ENCODE assay signal across 15 cellular contexts in genomic region chr15:41825572-41826535, GRCh38. TPM values are rescaled to one million over a fixed set of nuclear protein-coding genes. Genes with fewer than 3 reads are reported as not detected.
DNase-seq lines count a peak whose midpoint lies in the region; ATAC-seq and TF ChIP-seq lines count a peak whose summit lies in the region.
"Had no signal": no experiment of that assay in that cellular context is flagged by ENCODE, and none has a peak within 500 bp of the region (broad histone marks: within the 10 kb centered on the region; RNA-seq: fewer than 3 reads in every experiment).

No MANE protein-coding gene starts in this region.

- CTCF ChIA-PET in activated B cell treated with CpG ODN at 0.5 μM for 24 hours (lab: Charles Lee) = interaction anchor here (1.4 kb wide), 1 partner anchor 14 kb away, joined by 5 read pairs; no protein-coding TSS in a partner anchor

- peak overlapping the region; percentile 82 for H3K4me3 Mint-ChIP-seq in activated naive CD4-positive, alpha-beta T cell treated with anti-CD3 and anti-CD28 coated beads, Interleukin-2, amount 50 U/mL, for 24 hours
- H3K4me3 Mint-ChIP-seq in activated B cell treated with CpG ODN at 0.5 μM for 24 hours = peak overlapping the region; percentile 73
- peak overlapping the region; percentile 64 for H3K4me3 Mint-ChIP-seq in stimulated activated memory B cell treated with anti-CD40 and anti-IgM and Interleukin-4, amounts not matched to agents 10 μg/mL and 1 μg/mL and 100 μg/mL, for 72 hours

- H3K27ac ChIP-seq in foreskin keratinocyte = no peak overlapping the region
- H3K27ac ChIP-seq: esophagus muscularis mucosa, upper lobe of left lung had no signal

- POLR2A ChIA-PET in activated B cell treated with CpG ODN at 0.5 μM for 24 hours (lab: Charles Lee) = no interaction called here

- H3K27me3 ChIP-seq in foreskin keratinocyte = no peaks in the 10 kb centered on the region
- H3K27me3 ChIP-seq: esophagus muscularis mucosa, upper lobe of left lung had no signal

- no peaks in the 10 kb centered on the region for H3K9me3 Mint-ChIP-seq in activated naive CD4-positive, alpha-beta T cell treated with anti-CD3 and anti-CD28 coated beads, Interleukin-2, amount 50 U/mL, for 24 hours
- H3K9me3 Mint-ChIP-seq in activated B cell treated with CpG ODN at 0.5 μM for 24 hours = no peaks in the 10 kb centered on the region
- H3K9me3 Mint-ChIP-seq in stimulated activated memory B cell treated with anti-CD40 and anti-IgM and Interleukin-4, amounts not matched to agents 10 μg/mL and 1 μg/mL and 100 μg/mL, for 72 hours = no peaks in the 10 kb centered on the region

- no peak overlapping the region for H3K27ac Mint-ChIP-seq in activated naive CD4-positive, alpha-beta T cell treated with anti-CD3 and anti-CD28 coated beads, Interleukin-2, amount 50 U/mL, for 24 hours
- H3K27ac Mint-ChIP-seq in activated B cell treated with CpG ODN at 0.5 μM for 24 hours = no peak overlapping the region
- no peak overlapping the region for H3K27ac Mint-ChIP-seq in stimulated activated memory B cell treated with anti-CD40 and anti-IgM and Interleukin-4, amounts not matched to agents 10 μg/mL and 1 μg/mL and 100 μg/mL, for 72 hours

- no peaks in the 10 kb centered on the region for H3K36me3 Mint-ChIP-seq in activated naive CD4-positive, alpha-beta T cell treated with anti-CD3 and anti-CD28 coated beads, Interleukin-2, amount 50 U/mL, for 24 hours
- H3K36me3 Mint-ChIP-seq in activated B cell treated with CpG ODN at 0.5 μM for 24 hours (ENCODE audit: low read depth) = peaks cover 30% of the 10 kb centered on the region
- peaks cover 27% of the 10 kb centered on the region for H3K36me3 Mint-ChIP-seq in stimulated activated memory B cell treated with anti-CD40 and anti-IgM and Interleukin-4, amounts not matched to agents 10 μg/mL and 1 μg/mL and 100 μg/mL, for 72 hours

- TF ChIP-seq CTCF in activated B cell treated with CpG ODN at 0.5 μM for 24 hours (IDR thresholded peaks at IDR 0.05) (no peak), foreskin keratinocyte (conservative IDR thresholded peaks at IDR 0.05) (no peak)

- ATAC-seq in activated B cell treated with CpG ODN at 0.5 μM for 24 hours (ENCODE audit: low read depth) (no peak), foreskin keratinocyte (peak; percentile 52), HG02642 (IDR thresholded peaks at IDR 0.05; ENCODE audit: poor library complexity, unreplicated experiment) (no peak), GM18520 (IDR thresholded peaks at IDR 0.05; ENCODE audit: unreplicated experiment) (no peak)
- no peak for ATAC-seq in stimulated activated memory B cell treated with anti-CD40 and anti-IgM and Interleukin-4, amounts not matched to agents 10 μg/mL and 1 μg/mL and 100 μg/mL, for 72 hours

- H3K4me1 Mint-ChIP-seq in activated naive CD4-positive, alpha-beta T cell treated with anti-CD3 and anti-CD28 coated beads, Interleukin-2, amount 50 U/mL, for 24 hours = peaks cover 16% of the 10 kb centered on the region
- H3K4me1 Mint-ChIP-seq in activated B cell treated with CpG ODN at 0.5 μM for 24 hours = peaks cover 13% of the 10 kb centered on the region
- H3K4me1 Mint-ChIP-seq in stimulated activated memory B cell treated with anti-CD40 and anti-IgM and Interleukin-4, amounts not matched to agents 10 μg/mL and 1 μg/mL and 100 μg/mL, for 72 hours = peaks cover 18% of the 10 kb centered on the region

- H3K4me1 ChIP-seq in foreskin keratinocyte = peaks cover 15% of the 10 kb centered on the region

- intact Hi-C loops in activated B cell treated with CpG ODN at 0.5 μM for 24 hours (cut with micrococcal nuclease) = no loop called here

- no peak for DNase-seq in activated naive CD4-positive, alpha-beta T cell treated with Interleukin-2 at 50 U/mL for 16 hours
- DNase-seq in activated B cell treated with CpG ODN at 0.5 μM for 24 hours (no peak), foreskin keratinocyte (peak in 1 of 2 donors; percentile 59), NCI-H345 treated with DMSO at 0.1 percent for 48 hours (lab: John Stamatoyannopoulos, UW; ENCODE audit: unreplicated experiment) (no peak)
- DNase-seq: activated CD4-positive, alpha-beta T cell treated with anti-CD3 and anti-CD28 coated beads for 48 hours; activated naive CD4-positive, alpha-beta T cell; hypothalamus; NCI-H1105; NCI-H510A had no signal

- no peaks in the 10 kb centered on the region for H3K27me3 Mint-ChIP-seq in activated naive CD4-positive, alpha-beta T cell treated with anti-CD3 and anti-CD28 coated beads, Interleukin-2, amount 50 U/mL, for 24 hours
- no peaks in the 10 kb centered on the region for H3K27me3 Mint-ChIP-seq in activated B cell treated with CpG ODN at 0.5 μM for 24 hours
- H3K27me3 Mint-ChIP-seq in stimulated activated memory B cell treated with anti-CD40 and anti-IgM and Interleukin-4, amounts not matched to agents 10 μg/mL and 1 μg/mL and 100 μg/mL, for 72 hours = no peaks in the 10 kb centered on the region

RNA-seq across cellular contexts. Expression of gene JMJD7, which starts 2.0 kb away (rescaled TPM):
- total RNA-seq in activated B cell treated with CpG ODN at 0.5 μM for 24 hours (12.1 and 16.5 TPM in 2 replicates), foreskin keratinocyte (15.5 and 19.2 TPM in 2 replicates)
- 20.5 and 22.9 TPM in 2 replicates for polyA plus RNA-seq in foreskin keratinocyte

RNA-seq across cellular contexts. Expression of gene PLA2G4B, which starts 12.8 kb away (rescaled TPM):
- total RNA-seq in activated B cell treated with CpG ODN at 0.5 μM for 24 hours (5.3 and 8.2 TPM in 2 replicates), foreskin keratinocyte (3.5 and 4.5 TPM in 2 replicates)
- 4.3 and 5.5 TPM in 2 replicates for polyA plus RNA-seq in foreskin keratinocyte

RNA-seq across cellular contexts. Expression of gene MAPKBP1, which starts 51.6 kb away (rescaled TPM):
- total RNA-seq in activated B cell treated with CpG ODN at 0.5 μM for 24 hours (31.3 and 42.3 TPM in 2 replicates), foreskin keratinocyte (59.6 and 61.7 TPM in 2 replicates)
- polyA plus RNA-seq in foreskin keratinocyte = 12.6 and 15.3 TPM in 2 replicates
